Comparison of ENCODE assay signal across 8 cellular contexts in the genomic region with DNA sequence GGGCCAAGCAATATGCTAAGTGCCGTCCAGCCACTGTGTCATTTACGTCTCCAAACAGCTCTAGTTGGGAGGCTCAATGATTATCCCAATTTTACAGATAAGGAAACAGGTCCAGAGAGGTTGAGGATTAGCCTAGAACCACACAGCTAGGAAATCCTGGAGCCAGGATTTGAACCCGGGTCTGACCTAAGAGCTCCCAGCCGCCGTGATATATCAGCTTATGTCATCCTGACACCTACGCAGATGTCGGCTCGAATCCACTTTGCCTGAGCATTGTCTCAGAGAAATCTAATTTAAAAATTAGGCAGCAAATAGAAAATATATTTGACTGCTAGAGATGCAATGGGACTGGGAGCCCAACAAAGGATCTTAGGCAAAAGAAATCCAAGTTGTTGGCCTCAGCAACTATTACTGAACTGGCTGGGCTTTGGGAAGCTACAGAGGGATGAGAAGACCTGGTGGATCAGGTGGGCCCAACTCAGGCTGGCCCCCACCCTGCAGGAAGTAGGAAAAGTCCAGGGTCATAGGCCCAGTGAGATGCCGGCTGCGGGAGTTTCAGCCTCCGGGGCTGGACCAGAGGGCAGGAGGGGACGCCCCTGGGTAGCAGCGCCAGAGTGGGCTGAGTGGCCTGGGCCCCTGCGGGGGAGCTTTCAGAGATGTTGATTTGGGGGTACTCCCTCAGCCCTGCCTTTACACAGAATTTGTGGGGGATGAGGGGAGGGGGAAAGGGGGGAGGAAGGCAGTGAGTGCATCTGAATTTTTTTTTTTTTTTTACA. TPM values are rescaled to one million over a fixed set of nuclear protein-coding genes. Genes with fewer than 3 reads are reported as not detected.
DNase-seq lines count a peak whose midpoint lies in the region; ATAC-seq and TF ChIP-seq lines count a peak whose summit lies in the region.

No MANE protein-coding gene starts in this region.

- no peaks in the 10 kb centered on the region for H3K27me3 ChIP-seq in ACC112 (ENCODE audit: insufficient read depth, low read length)

- H3K27ac ChIP-seq in ACC112 (ENCODE audit: low read depth, low read length): peak overlapping the region; percentile 65; the same call in 1 of the 2 replicates

- H3K36me3 Mint-ChIP-seq in WTC11: peaks cover 6% of the 10 kb centered on the region

- no peaks in the 10 kb centered on the region for H3K36me3 ChIP-seq in ACC112 (ENCODE audit: insufficient read depth, low read length)

- H3K4me3 Mint-ChIP-seq in WTC11: no peak overlapping the region

- no peak overlapping the region for H3K27ac Mint-ChIP-seq in WTC11

- CTCF ChIA-PET in WTC11 (lab: Charles Lee): interaction anchor here (0.6 to 5.4 kb wide), 27 partner anchors 9 to 257 kb away, joined by 3 to 125 read pairs (median 7); a partner anchor contains a TSS

- H3K4me3 ChIP-seq in ACC112 (ENCODE audit: low read depth, low read length): no peak overlapping the region

- H3K79me2 ChIP-seq in ACC112 (ENCODE audit: control insufficient read depth, insufficient read depth, low read length, unreplicated experiment): no peaks in the 10 kb centered on the region

- H3K27me3 Mint-ChIP-seq in WTC11 (ENCODE audit: low read depth): no peaks in the 10 kb centered on the region; the same call in 1 of the 2 replicates

- ATAC-seq in GM21529 (IDR thresholded peaks at IDR 0.05; ENCODE audit: unreplicated experiment) (peak; percentile 23), WTC11 (no peak)

- H3K4me1 Mint-ChIP-seq in WTC11: peaks cover 3% of the 10 kb centered on the region; the same call in 1 of the 2 replicates

- TF ChIP-seq CTCF in WTC11 (IDR thresholded peaks at IDR 0.05): no peak

- H2AFZ ChIP-seq in ACC112 (ENCODE audit: low read length, unreplicated experiment): no peak overlapping the region

- no peak for DNase-seq in WTC11 (ENCODE audit: low spot score)
- peak; percentile 50 for DNase-seq in germinal center (ENCODE audit: low spot score)
- no peak for DNase-seq in HT-29 (ENCODE audit: low spot score)
- DNase-seq in GDM1 (lab: John Stamatoyannopoulos, UW): no peak
- no peak for DNase-seq in NCI-H748 treated with DMSO at 0.1 percent for 48 hours (lab: John Stamatoyannopoulos, UW)
- no peak for DNase-seq in mesenteric fat pad (ENCODE audit: low spot score)

- POLR2A ChIA-PET in WTC11 (lab: Charles Lee): interaction anchor here (1.3 kb wide), 1 partner anchor 40 kb away, joined by 3 read pairs; no protein-coding TSS in a partner anchor

- peaks cover 28% of the 10 kb centered on the region for H3K4me1 ChIP-seq in ACC112 (ENCODE audit: control insufficient read depth, insufficient read depth, low read length, unreplicated experiment)

- no peaks in the 10 kb centered on the region for H3K9me3 Mint-ChIP-seq in WTC11

TF ChIP-seq in WTC11, 78 proteins besides CTCF, POLR2A, EP300 and RAD21:
- TF ChIP-seq, protein P1, sequence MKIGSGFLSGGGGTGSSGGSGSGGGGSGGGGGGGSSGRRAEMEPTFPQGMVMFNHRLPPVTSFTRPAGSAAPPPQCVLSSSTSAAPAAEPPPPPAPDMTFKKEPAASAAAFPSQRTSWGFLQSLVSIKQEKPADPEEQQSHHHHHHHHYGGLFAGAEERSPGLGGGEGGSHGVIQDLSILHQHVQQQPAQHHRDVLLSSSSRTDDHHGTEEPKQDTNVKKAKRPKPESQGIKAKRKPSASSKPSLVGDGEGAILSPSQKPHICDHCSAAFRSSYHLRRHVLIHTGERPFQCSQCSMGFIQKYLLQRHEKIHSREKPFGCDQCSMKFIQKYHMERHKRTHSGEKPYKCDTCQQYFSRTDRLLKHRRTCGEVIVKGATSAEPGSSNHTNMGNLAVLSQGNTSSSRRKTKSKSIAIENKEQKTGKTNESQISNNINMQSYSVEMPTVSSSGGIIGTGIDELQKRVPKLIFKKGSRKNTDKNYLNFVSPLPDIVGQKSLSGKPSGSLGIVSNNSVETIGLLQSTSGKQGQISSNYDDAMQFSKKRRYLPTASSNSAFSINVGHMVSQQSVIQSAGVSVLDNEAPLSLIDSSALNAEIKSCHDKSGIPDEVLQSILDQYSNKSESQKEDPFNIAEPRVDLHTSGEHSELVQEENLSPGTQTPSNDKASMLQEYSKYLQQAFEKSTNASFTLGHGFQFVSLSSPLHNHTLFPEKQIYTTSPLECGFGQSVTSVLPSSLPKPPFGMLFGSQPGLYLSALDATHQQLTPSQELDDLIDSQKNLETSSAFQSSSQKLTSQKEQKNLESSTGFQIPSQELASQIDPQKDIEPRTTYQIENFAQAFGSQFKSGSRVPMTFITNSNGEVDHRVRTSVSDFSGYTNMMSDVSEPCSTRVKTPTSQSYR (CRISPR knock-in tag; IDR thresholded peaks at IDR 0.05): no peak
- no peak for TF ChIP-seq ZNF121 (CRISPR knock-in tag; IDR thresholded peaks at IDR 0.05)
- TF ChIP-seq, protein P2, sequence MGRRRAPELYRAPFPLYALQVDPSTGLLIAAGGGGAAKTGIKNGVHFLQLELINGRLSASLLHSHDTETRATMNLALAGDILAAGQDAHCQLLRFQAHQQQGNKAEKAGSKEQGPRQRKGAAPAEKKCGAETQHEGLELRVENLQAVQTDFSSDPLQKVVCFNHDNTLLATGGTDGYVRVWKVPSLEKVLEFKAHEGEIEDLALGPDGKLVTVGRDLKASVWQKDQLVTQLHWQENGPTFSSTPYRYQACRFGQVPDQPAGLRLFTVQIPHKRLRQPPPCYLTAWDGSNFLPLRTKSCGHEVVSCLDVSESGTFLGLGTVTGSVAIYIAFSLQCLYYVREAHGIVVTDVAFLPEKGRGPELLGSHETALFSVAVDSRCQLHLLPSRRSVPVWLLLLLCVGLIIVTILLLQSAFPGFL (CRISPR knock-in tag; IDR thresholded peaks at IDR 0.05; ENCODE audit: borderline replicate concordance): no peak
- TF ChIP-seq NR2C2 (CRISPR knock-in tag; IDR thresholded peaks at IDR 0.05): no peak
- TF ChIP-seq, protein P3, sequence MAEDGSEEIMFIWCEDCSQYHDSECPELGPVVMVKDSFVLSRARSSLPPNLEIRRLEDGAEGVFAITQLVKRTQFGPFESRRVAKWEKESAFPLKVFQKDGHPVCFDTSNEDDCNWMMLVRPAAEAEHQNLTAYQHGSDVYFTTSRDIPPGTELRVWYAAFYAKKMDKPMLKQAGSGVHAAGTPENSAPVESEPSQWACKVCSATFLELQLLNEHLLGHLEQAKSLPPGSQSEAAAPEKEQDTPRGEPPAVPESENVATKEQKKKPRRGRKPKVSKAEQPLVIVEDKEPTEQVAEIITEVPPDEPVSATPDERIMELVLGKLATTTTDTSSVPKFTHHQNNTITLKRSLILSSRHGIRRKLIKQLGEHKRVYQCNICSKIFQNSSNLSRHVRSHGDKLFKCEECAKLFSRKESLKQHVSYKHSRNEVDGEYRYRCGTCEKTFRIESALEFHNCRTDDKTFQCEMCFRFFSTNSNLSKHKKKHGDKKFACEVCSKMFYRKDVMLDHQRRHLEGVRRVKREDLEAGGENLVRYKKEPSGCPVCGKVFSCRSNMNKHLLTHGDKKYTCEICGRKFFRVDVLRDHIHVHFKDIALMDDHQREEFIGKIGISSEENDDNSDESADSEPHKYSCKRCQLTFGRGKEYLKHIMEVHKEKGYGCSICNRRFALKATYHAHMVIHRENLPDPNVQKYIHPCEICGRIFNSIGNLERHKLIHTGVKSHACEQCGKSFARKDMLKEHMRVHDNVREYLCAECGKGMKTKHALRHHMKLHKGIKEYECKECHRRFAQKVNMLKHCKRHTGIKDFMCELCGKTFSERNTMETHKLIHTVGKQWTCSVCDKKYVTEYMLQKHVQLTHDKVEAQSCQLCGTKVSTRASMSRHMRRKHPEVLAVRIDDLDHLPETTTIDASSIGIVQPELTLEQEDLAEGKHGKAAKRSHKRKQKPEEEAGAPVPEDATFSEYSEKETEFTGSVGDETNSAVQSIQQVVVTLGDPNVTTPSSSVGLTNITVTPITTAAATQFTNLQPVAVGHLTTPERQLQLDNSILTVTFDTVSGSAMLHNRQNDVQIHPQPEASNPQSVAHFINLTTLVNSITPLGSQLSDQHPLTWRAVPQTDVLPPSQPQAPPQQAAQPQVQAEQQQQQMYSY (CRISPR knock-in tag; IDR thresholded peaks at IDR 0.05): peak; percentile 45

RNA-seq across cellular contexts. Expression of a gene that starts 35.1 kb away (rescaled TPM):
- total RNA-seq in WTC11 (2021) (0.27 to 0.70 TPM (median 0.32 TPM) in 3 replicates), mesenteric fat pad (0.22 TPM)
- not detected in 2 replicates for total RNA-seq in HT-29 (2014; rRNA removed; shearing (Covaris generic))

RNA-seq across cellular contexts. Expression of a gene that starts 53.1 kb away (rescaled TPM):
- 22.2 to 28.7 TPM (median 22.4 TPM) in 3 replicates for total RNA-seq in WTC11 (2021)
- total RNA-seq in HT-29 (2014; rRNA removed; shearing (Covaris generic)): 49.1 and 58.2 TPM in 2 replicates
- 85.8 TPM for total RNA-seq in mesenteric fat pad
